Comparison of ENCODE assay signal across 34 cellular contexts in the genomic region with DNA sequence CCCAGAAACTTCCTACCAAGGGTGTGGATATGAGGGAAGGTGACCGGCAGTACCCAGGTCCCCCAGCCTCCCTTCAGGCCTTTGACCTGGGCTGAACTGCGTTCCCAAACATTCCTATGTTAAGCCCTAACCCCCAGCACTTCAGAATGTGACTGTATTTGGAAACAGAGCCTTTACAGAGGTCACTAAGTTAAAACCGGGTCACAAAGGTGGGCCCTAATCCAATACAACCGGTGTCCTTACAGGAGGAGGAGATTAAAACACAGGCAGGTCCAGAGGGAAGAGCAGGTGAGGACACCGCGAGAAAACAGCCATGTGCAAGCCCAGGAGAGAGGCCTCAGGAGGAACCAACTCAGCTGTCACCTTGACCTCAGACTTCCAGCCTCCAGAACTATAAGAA.
"Had no signal": no experiment of that assay in that cellular context is flagged by ENCODE, and none has a peak within 500 bp of the region (broad histone marks: within the 10 kb centered on the region; RNA-seq: fewer than 3 reads in every experiment).

No MANE protein-coding gene starts in this region.

- H3K27ac ChIP-seq: brain microvascular endothelial cell, KMS-11, Peyer's patch, VCaP had no signal

- H3K9me3 ChIP-seq: Peyer's patch had no signal

- H3K27me3 ChIP-seq: brain microvascular endothelial cell, Peyer's patch had no signal

- H3K9me3 Mint-ChIP-seq: activated CD4-positive, alpha-beta memory T cell treated with anti-CD3 and anti-CD28 coated beads, Interleukin-2, amount 10 ng/mL, durations not matched to agents 7 days and 5 days; activated naive CD8-positive, alpha-beta T cell treated with anti-CD3 and anti-CD28 coated beads, Interleukin-2, amount 50 U/mL, for 24 hours had no signal

- H3K4me2 ChIP-seq: KMS-11 had no signal

- DNase-seq: activated CD4-positive, alpha-beta memory T cell treated with anti-CD3 and anti-CD28 coated beads, Interleukin-2, amount 10 ng/mL, durations not matched to agents 7 days and 5 days; activated CD4-positive, alpha-beta T cell treated with anti-CD3 and anti-CD28 coated beads for 1 hour; activated CD4-positive, alpha-beta T cell treated with anti-CD3 and anti-CD28 coated beads for 48 hours; activated CD4-positive, CD25-positive, alpha-beta regulatory T cell; activated CD8-positive, alpha-beta memory T cell treated with anti-CD3 and anti-CD28 coated beads for 24 hours; activated CD8-positive, alpha-beta memory T cell treated with anti-CD3 and anti-CD28 coated beads, Interleukin-2, amount 10 ng/mL, durations not matched to agents 7 days and 5 days; activated CD8-positive, alpha-beta memory T cell treated with anti-CD3 and anti-CD28 coated beads, Interleukin-2, amount 50 U/mL, for 48 hours; activated effector memory CD4-positive, alpha-beta T cell treated with Interleukin-2 at 50 U/mL for 16 hours; activated naive CD4-positive, alpha-beta T cell treated with anti-CD3 and anti-CD28 coated beads, Interleukin-2, amount 10 ng/mL, durations not matched to agents 7 days and 5 days; activated naive CD8-positive, alpha-beta T cell treated with anti-CD3 and anti-CD28 coated beads, Interleukin-2, amount 50 U/mL, for 24 hours; activated T-cell treated with anti-CD3 and anti-CD28 coated beads, Interleukin-2, amount 50 U/mL, for 48 hours; anterior cingulate cortex; brain microvascular endothelial cell; MM.1S; MV-4-11; NCI-H1092; NCI-H1436 treated with DMSO at 0.1 percent for 48 hours; NCI-H1694 treated with DMSO at 0.1 percent for 48 hours; NCI-H2029; NCI-H345; NCI-H526; NCI-H748 treated with DMSO at 0.1 percent for 48 hours; NK-92 treated with Interleukin-12 subunit alpha and Interleukin-12 subunit beta, amount 100 ng/mL, for 24 hours; PC-3; Peyer's patch; RPMI8226; SIG-M5; SW 1271; T-helper 1 cell; T-helper 2 cell; T-helper 9 cell had no signal

- H3K9ac ChIP-seq: KMS-11 had no signal

- H3K4me3 ChIP-seq: Peyer's patch had no signal

- H3K27ac Mint-ChIP-seq: activated CD4-positive, alpha-beta memory T cell treated with anti-CD3 and anti-CD28 coated beads, Interleukin-2, amount 10 ng/mL, durations not matched to agents 7 days and 5 days; activated CD8-positive, alpha-beta memory T cell treated with anti-CD3 and anti-CD28 coated beads, Interleukin-2, amount 10 ng/mL, durations not matched to agents 7 days and 5 days; activated naive CD4-positive, alpha-beta T cell treated with anti-CD3 and anti-CD28 coated beads, Interleukin-2, amount 10 ng/mL, durations not matched to agents 7 days and 5 days; activated naive CD8-positive, alpha-beta T cell; activated naive CD8-positive, alpha-beta T cell treated with anti-CD3 and anti-CD28 coated beads, Interleukin-2, amount 50 U/mL, for 24 hours had no signal

- H3K36me3 Mint-ChIP-seq: activated CD8-positive, alpha-beta memory T cell treated with anti-CD3 and anti-CD28 coated beads, Interleukin-2, amount 10 ng/mL, durations not matched to agents 7 days and 5 days had no signal

- H3K27me3 Mint-ChIP-seq: activated CD4-positive, alpha-beta memory T cell treated with anti-CD3 and anti-CD28 coated beads, Interleukin-2, amount 10 ng/mL, durations not matched to agents 7 days and 5 days; activated naive CD4-positive, alpha-beta T cell treated with anti-CD3 and anti-CD28 coated beads, Interleukin-2, amount 10 ng/mL, durations not matched to agents 7 days and 5 days; activated naive CD8-positive, alpha-beta T cell; activated naive CD8-positive, alpha-beta T cell treated with anti-CD3 and anti-CD28 coated beads, Interleukin-2, amount 50 U/mL, for 24 hours had no signal

- ATAC-seq: activated CD8-positive, alpha-beta memory T cell treated with anti-CD3 and anti-CD28 coated beads, Interleukin-2, amount 10 ng/mL, durations not matched to agents 7 days and 5 days; activated naive CD8-positive, alpha-beta T cell treated with anti-CD3 and anti-CD28 coated beads, Interleukin-2, amount 50 U/mL, for 24 hours; PC-3 had no signal

- H3K4me3 Mint-ChIP-seq: activated CD4-positive, alpha-beta memory T cell treated with anti-CD3 and anti-CD28 coated beads, Interleukin-2, amount 10 ng/mL, durations not matched to agents 7 days and 5 days; activated CD8-positive, alpha-beta memory T cell treated with anti-CD3 and anti-CD28 coated beads, Interleukin-2, amount 10 ng/mL, durations not matched to agents 7 days and 5 days; activated naive CD4-positive, alpha-beta T cell treated with anti-CD3 and anti-CD28 coated beads, Interleukin-2, amount 10 ng/mL, durations not matched to agents 7 days and 5 days; activated naive CD8-positive, alpha-beta T cell; activated naive CD8-positive, alpha-beta T cell treated with anti-CD3 and anti-CD28 coated beads, Interleukin-2, amount 50 U/mL, for 24 hours had no signal
